Comparison of ENCODE assay signal across 9 cellular contexts in the genomic region with DNA sequence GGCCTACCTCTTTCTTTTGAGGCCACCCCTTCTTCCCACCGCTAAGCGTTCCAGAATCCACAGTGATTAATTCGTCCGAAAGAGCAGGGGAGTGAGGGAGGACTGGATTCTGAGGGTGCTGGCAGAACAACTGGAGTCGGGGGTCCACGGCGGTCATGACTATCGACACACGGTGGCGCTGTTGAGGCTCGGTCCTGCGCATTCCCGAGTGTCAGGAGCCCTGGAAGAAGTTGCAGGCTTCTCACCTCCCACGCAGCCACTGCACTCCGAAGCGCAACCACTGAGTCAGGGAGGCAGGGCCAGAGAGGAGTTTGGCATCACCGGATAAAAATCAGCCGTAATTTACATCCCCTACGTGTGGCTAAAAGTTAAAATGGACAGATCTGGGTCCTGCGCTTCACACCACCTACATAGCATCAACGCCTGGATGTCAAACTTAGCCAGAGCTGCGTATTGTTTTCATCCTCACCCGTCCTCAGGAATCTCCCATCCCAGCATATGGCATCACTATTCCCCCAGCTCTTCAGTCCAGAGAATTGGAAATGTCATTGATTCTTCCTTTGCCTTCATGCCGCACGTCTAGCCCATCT. TPM values are rescaled to one million over a fixed set of nuclear protein-coding genes. Genes with fewer than 3 reads are reported as not detected.
DNase-seq lines count a peak whose midpoint lies in the region; ATAC-seq lines count a peak whose summit lies in the region.
"Had no signal": no experiment of that assay in that cellular context is flagged by ENCODE, and none has a peak within 500 bp of the region (broad histone marks: within the 10 kb centered on the region; RNA-seq: fewer than 3 reads in every experiment).

No MANE protein-coding gene starts in this region.

- H3K27ac ChIP-seq in mesenchymal stem cell (ENCODE audit: low read length, poor library complexity, severe bottlenecking), result no peak overlapping the region
- H3K27ac ChIP-seq: BLaER1 treated with 17β-estradiol and CSF1 and Interleukin-3, amounts not matched to agents 10 nM and 100 nM had no signal

- H3K14ac ChIP-seq in mesenchymal stem cell (ENCODE audit: low read length in 2 of 2), result no peak overlapping the region

- no peak for ATAC-seq in HG03442 (IDR thresholded peaks at IDR 0.05; ENCODE audit: unreplicated experiment)

- no peak overlapping the region for H3K23ac ChIP-seq in mesenchymal stem cell (ENCODE audit: low read length in 2 of 2)

- no peak overlapping the region for H3K4me2 ChIP-seq in mesenchymal stem cell (ENCODE audit: low read length, poor library complexity, severe bottlenecking)
- H3K4me2 ChIP-seq: BLaER1 treated with 17β-estradiol and CSF1 and Interleukin-3, amounts not matched to agents 10 nM and 100 nM had no signal

- H3K4me1 ChIP-seq in mesenchymal stem cell (ENCODE audit: control insufficient read depth, insufficient read depth, low read depth, low read length), result peaks cover 2% of the 10 kb centered on the region
- H3K4me1 ChIP-seq: BLaER1 treated with 17β-estradiol and CSF1 and Interleukin-3, amounts not matched to agents 10 nM and 100 nM had no signal

- no peak overlapping the region for H4K8ac ChIP-seq in mesenchymal stem cell (ENCODE audit: low read length)

- H2BK5ac ChIP-seq in mesenchymal stem cell (ENCODE audit: low read depth, low read length, poor library complexity, severe bottlenecking), result no peak overlapping the region

- H3K4ac ChIP-seq in mesenchymal stem cell (ENCODE audit: low read depth in 1 of 2, low read length in 2 of 2), result no peak overlapping the region

- H3K18ac ChIP-seq in mesenchymal stem cell (ENCODE audit: low read depth in 1 of 2, low read length in 2 of 2), result no peak overlapping the region

- H2BK120ac ChIP-seq in mesenchymal stem cell (ENCODE audit: low read depth, low read length), result no peak overlapping the region

- no peak overlapping the region for H2BK15ac ChIP-seq in mesenchymal stem cell (ENCODE audit: low read depth, poor library complexity, severe bottlenecking)

- peaks cover 0 to 3% of the 10 kb centered on the region in 2 experiments for H3K27me3 ChIP-seq in mesenchymal stem cell (ENCODE audit: control insufficient read depth in 1 of 2, insufficient read depth in 1 of 2, low read length in 2 of 2)
- H3K27me3 ChIP-seq: BLaER1 treated with 17β-estradiol and CSF1 and Interleukin-3, amounts not matched to agents 10 nM and 100 nM had no signal

- peaks cover 5% of the 10 kb centered on the region for H3K9me3 ChIP-seq in mesenchymal stem cell (ENCODE audit: control insufficient read depth, low read length)

- H2BK12ac ChIP-seq in mesenchymal stem cell (ENCODE audit: low read length in 2 of 2), result no peak overlapping the region

- H2AFZ ChIP-seq in mesenchymal stem cell (ENCODE audit: low read depth, low read length), result no peak overlapping the region

- no peaks in the 10 kb centered on the region for H3K36me3 ChIP-seq in mesenchymal stem cell (ENCODE audit: control insufficient read depth in 1 of 2, insufficient read depth in 2 of 2, low read depth in 1 of 2, low read length in 2 of 2)
- H3K36me3 ChIP-seq: BLaER1 treated with 17β-estradiol and CSF1 and Interleukin-3, amounts not matched to agents 10 nM and 100 nM had no signal

- 28% methylated on average over 23 of the region's 25 CpGs for WGBS in mesenchymal stem cell

- no peak overlapping the region for H2AK5ac ChIP-seq in mesenchymal stem cell (ENCODE audit: low read length, severe bottlenecking)

- DNase-seq in NCI-H1417 (lab: John Stamatoyannopoulos, UW) (peak; percentile 22 to 68 (median 57)), NCI-H1417 treated with DMSO at 0.1 percent for 48 hours (lab: John Stamatoyannopoulos, UW) (no peak), NCI-H69 (lab: John Stamatoyannopoulos, UW) (peak; percentile 71), mesenchymal stem cell (peak; percentile 71)
- peak; percentile 94 for DNase-seq in activated CD8-positive, alpha-beta memory T cell treated with anti-CD3 and anti-CD28 coated beads for 24 hours
- DNase-seq in effector CD8-positive, alpha-beta T cell (lab: John Stamatoyannopoulos, UW), result peak; percentile 76
- peak; percentile 53 to 58 for DNase-seq in stimulated activated CD8-positive, alpha-beta memory T cell treated with anti-CD3 and anti-CD28 coated beads, Interleukin-15, amount 100 ng/mL, for 4 hours (ENCODE audit: low read depth in 2 of 2)

- H3K4me3 ChIP-seq in mesenchymal stem cell (ENCODE audit: insufficient read depth in 1 of 2, low read depth in 1 of 2, low read length in 2 of 2), result no peak overlapping the region
- H3K4me3 ChIP-seq: BLaER1 treated with 17β-estradiol and CSF1 and Interleukin-3, amounts not matched to agents 10 nM and 100 nM had no signal

- no peak overlapping the region for H4K91ac ChIP-seq in mesenchymal stem cell (ENCODE audit: low read length)

- H3K79me1 ChIP-seq in mesenchymal stem cell (replicated peaks; ENCODE audit: low read length, poor library complexity, severe bottlenecking), result no peaks in the 10 kb centered on the region

- peak overlapping the region; percentile 36 for H3K9ac ChIP-seq in mesenchymal stem cell (ENCODE audit: low read length)
- H3K9ac ChIP-seq: BLaER1 treated with 17β-estradiol and CSF1 and Interleukin-3, amounts not matched to agents 10 nM and 100 nM had no signal

RNA-seq across cellular contexts. Expression of gene CTSF, which starts 10.7 kb away (rescaled TPM):
- polyA plus RNA-seq in mesenchymal stem cell (2013, experiment 1 of 2), result not detected
- not detected for polyA plus RNA-seq in mesenchymal stem cell (2013, experiment 2 of 2)

RNA-seq across cellular contexts. Expression of gene CCDC87, which starts 13.8 kb away (rescaled TPM):
- polyA plus RNA-seq in mesenchymal stem cell (2013, experiment 1 of 2), result 0.15 TPM
- 0.23 TPM for polyA plus RNA-seq in mesenchymal stem cell (2013, experiment 2 of 2)

RNA-seq across cellular contexts. Expression of gene CCS, which starts 13.9 kb away (rescaled TPM):
- polyA plus RNA-seq in mesenchymal stem cell (2013, experiment 1 of 2), result 49.7 TPM
- polyA plus RNA-seq in mesenchymal stem cell (2013, experiment 2 of 2), result 48.2 TPM

RNA-seq across cellular contexts. Expression of gene ACTN3, which starts 32.4 kb away (rescaled TPM):
- 0.07 TPM for polyA plus RNA-seq in mesenchymal stem cell (2013, experiment 1 of 2)
- polyA plus RNA-seq in mesenchymal stem cell (2013, experiment 2 of 2), result 0.10 TPM

RNA-seq across cellular contexts. Expression of gene ZDHHC24, which starts 33.3 kb away (rescaled TPM):
- 10.8 TPM for polyA plus RNA-seq in mesenchymal stem cell (2013, experiment 1 of 2)
- polyA plus RNA-seq in mesenchymal stem cell (2013, experiment 2 of 2), result 11.2 TPM
